Comparison of ENCODE assay signal across 1 cellular context in genomic region chr2:220114443-220114842, GRCh38.
TF ChIP-seq lines count a peak whose summit lies in the region.

No MANE protein-coding gene starts in this region.

TF ChIP-seq in SK-N-SH, 30 proteins besides CTCF, POLR2A, EP300 and RAD21 (continued from another document):
- TF ChIP-seq ZBTB33 (IDR thresholded peaks at IDR 0.05; ENCODE audit: borderline replicate concordance, low read depth) (no peak), GATA2 (CRISPR knock-in tag; IDR thresholded peaks at IDR 0.05) (no peak), ELF1 (IDR thresholded peaks at IDR 0.05) (no peak), REST (IDR thresholded peaks at IDR 0.05; ENCODE audit: low read depth, low read length) (no peak), RXRA (IDR thresholded peaks at IDR 0.05; ENCODE audit: borderline replicate concordance, low read depth) (no peak)
